Comparison of ENCODE assay signal across 8 cellular contexts in the genomic region with DNA sequence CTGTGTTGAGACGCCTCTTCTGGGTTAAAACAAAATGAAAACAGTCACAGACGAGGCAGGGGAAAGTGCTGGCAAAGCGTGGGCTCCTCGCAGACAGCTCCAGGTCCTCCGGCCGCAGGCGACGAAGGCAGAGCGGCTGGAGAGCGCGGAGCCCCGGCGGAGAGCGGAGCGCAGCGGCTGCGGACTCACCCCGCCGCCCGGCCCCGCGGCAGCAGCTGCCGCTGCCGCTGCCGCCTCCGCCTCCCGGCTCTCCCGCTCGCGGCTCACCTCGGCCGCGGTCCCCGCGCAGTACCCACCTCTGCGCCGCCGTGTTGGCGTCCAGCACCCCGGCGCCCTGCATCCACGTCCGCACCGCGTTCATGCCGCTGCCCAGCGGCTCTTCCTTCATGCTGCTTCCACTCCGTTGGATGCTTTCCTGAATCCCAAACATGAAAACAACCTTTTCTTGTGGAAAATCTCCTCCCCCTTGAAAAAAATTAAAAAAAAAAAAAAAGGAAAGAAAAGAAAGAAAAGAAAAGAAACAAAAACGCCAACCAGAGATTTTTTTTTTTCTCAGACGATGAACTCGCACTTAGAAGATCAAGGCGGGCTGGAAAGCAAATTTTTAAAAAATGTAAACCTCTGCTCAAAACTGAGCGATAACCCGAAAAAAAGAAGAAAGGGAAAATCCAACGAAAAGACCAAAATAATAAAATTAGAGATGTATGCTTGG. TPM values are rescaled to one million over a fixed set of nuclear protein-coding genes. Genes with fewer than 3 reads are reported as not detected.
DNase-seq lines count a peak whose midpoint lies in the region; ATAC-seq, FAIRE-seq and TF ChIP-seq lines count a peak whose summit lies in the region.

No MANE protein-coding gene starts in this region.

- peak; percentile 23 for ATAC-seq in HG02623 (IDR thresholded peaks at IDR 0.05; ENCODE audit: unreplicated experiment)

- in situ Hi-C loops in GM13976 (cut with MboI; ENCODE audit: low sequenced_read_pairs, unreplicated experiment): no loop called here

- no peaks in the 10 kb centered on the region for H3K27me3 ChIP-seq in osteoblast (ENCODE audit: insufficient read depth, low read length)

- no peaks in the 10 kb centered on the region for H3K9me3 ChIP-seq in osteoblast (ENCODE audit: low read depth, low read length)

- TF ChIP-seq CTCF in GM13976 (IDR thresholded peaks at IDR 0.05; ENCODE audit: borderline replicate concordance, control extremely low read depth, extremely low read depth, insufficient read depth, missing control alignments): no peak
- TF ChIP-seq CTCF in osteoblast (IDR thresholded peaks at IDR 0.05; ENCODE audit: extremely low read depth, low read depth, low read length): no peak

- H3K27ac ChIP-seq in osteoblast (ENCODE audit: low read depth, low read length): peak overlapping the region; percentile 98

- H3K4me2 ChIP-seq in osteoblast (ENCODE audit: insufficient read depth, low read length): peak overlapping the region; percentile 99

- peaks cover 4% of the 10 kb centered on the region for H4K20me1 ChIP-seq in osteoblast (ENCODE audit: insufficient read depth, low read length)

- peaks cover 81% of the 10 kb centered on the region for H3K79me2 ChIP-seq in osteoblast (ENCODE audit: insufficient read depth, low read length)

- peaks cover 12% of the 10 kb centered on the region for H3K36me3 ChIP-seq in osteoblast (ENCODE audit: insufficient read depth, low read length)

- no peak for FAIRE-seq in frontal cortex (lab: Jason Lieb, UNC)

- peak overlapping the region; percentile 99 for H3K4me3 ChIP-seq in osteoblast (ENCODE audit: insufficient read depth, low read length)

- H3K4me1 ChIP-seq in osteoblast (ENCODE audit: insufficient read depth, low read length): peaks cover 47% of the 10 kb centered on the region

- DNase-seq in GM13976 (ENCODE audit: low spot score) (peak; percentile 59), NOMO-1 (lab: John Stamatoyannopoulos, UW; ENCODE audit: unreplicated experiment in 2 of 2) (peak; percentile 39 to 44), frontal cortex (ENCODE audit: low spot score in 2 of 2) (peak; percentile 41 to 48), osteoblast (ENCODE audit: insufficient read length, low spot score, missing footprints) (peak; percentile 90), COLO829 (ENCODE audit: low spot score) (no peak), NCI-H524 treated with DMSO at 0.1 percent for 48 hours (lab: John Stamatoyannopoulos, UW) (no peak)
- peak; percentile 39 for DNase-seq in activated naive CD4-positive, alpha-beta T cell treated with Interleukin-2 at 50 U/mL for 16 hours

- no peak overlapping the region for H2AFZ ChIP-seq in osteoblast (ENCODE audit: low read length)

RNA-seq across cellular contexts. Expression of a gene that starts 0.5 kb away (rescaled TPM):
- total RNA-seq in frontal cortex (6.1 TPM), osteoblast (66.2 and 72.2 TPM in 2 replicates)

Comparison
In these comparisons a context has a peak if more than half of its experiments do, and no peak if none do; other contexts are left out.
1. DNase-seq: peak in GM13976 (single experiment), NOMO-1 (2 of 2), activated naive CD4-positive, alpha-beta T cell treated with Interleukin-2 at 50 U/mL for 16 hours (single experiment), frontal cortex (2 of 2) and osteoblast (single experiment); none in COLO829 (single experiment) and NCI-H524 treated with DMSO at 0.1 percent for 48 hours (single experiment).